In the genomic region with DNA sequence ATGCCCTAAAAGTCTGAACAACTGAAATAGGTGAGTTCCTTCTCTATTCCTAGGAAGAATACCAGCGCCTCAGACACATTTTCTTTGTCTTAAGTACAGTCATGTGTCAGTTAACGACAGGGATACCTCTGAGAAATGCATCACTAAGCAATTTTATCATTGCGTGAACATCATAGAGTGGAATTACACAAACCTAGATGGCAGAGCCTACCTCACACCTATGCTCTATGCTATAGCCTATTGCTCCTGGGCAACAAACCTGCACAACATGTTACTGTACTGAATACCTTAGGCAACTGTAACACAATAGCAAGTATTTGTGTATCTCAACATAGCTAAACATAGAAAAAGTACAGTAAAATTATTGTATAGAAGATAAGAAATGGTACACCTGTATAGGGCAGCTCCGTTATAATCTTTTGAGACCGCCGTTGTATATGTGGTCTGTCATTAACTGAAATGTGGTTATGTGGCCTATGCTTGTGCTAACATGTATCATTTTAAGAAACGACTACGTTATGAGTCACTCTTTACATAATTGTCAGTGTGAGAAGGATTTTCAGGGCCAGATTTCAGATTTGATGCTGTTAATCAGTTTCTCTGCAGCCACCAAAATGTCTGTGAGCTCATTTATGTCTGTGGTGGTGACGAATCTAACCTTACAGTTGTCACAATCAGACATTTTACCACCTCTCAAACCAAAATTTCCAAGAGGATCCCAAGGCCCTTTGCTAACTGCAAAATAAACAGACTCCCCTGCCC, we compare ENCODE assay signal across 13 cellular contexts.
DNase-seq lines count a peak whose midpoint lies in the region; ATAC-seq, FAIRE-seq and TF ChIP-seq lines count a peak whose summit lies in the region.
"Had no signal": no experiment of that assay in that cellular context is flagged by ENCODE, and none has a peak within 500 bp of the region (broad histone marks: within the 10 kb centered on the region; RNA-seq: fewer than 3 reads in every experiment).

No MANE protein-coding gene starts in this region.

- no peak for TF ChIP-seq EP300 in stomach (IDR thresholded peaks at IDR 0.05)

- WGBS in stomach, 5 donors: 65 to 70% (median 68%) methylated on average over 9 of the region's 9 CpGs

- no peak overlapping the region for H3K4me3 ChIP-seq in keratinocyte (ENCODE audit: control insufficient read depth in 2 of 3, extremely low read depth in 1 of 3, insufficient read depth in 2 of 3, low read depth in 1 of 3, low read length in 3 of 3)
- H3K4me3 ChIP-seq in stomach: no peak overlapping the region
- H3K4me3 ChIP-seq: skin epidermis had no signal

- H3K9me1 ChIP-seq in keratinocyte (ENCODE audit: control insufficient read depth, extremely low read depth, insufficient read depth, low read length): no peaks in the 10 kb centered on the region

- H3K27ac ChIP-seq in RWPE1 (peak overlapping the region; percentile 49; the same call in 1 of the 2 replicates), keratinocyte (ENCODE audit: control insufficient read depth, insufficient read depth, low read length) (no peak overlapping the region), stomach (no peak overlapping the region)

- peak; percentile 94 for FAIRE-seq in keratinocyte (lab: Jason Lieb, UNC)
- FAIRE-seq: A204.1 had no signal

- H3K9me3 ChIP-seq in keratinocyte (ENCODE audit: control insufficient read depth, low read depth, low read length) (no peaks in the 10 kb centered on the region), stomach (no peaks in the 10 kb centered on the region)

- no peak overlapping the region for H3K9ac ChIP-seq in keratinocyte (ENCODE audit: control insufficient read depth, extremely low read depth, insufficient read depth, low read length)

- POLR2A ChIA-PET in RWPE1 (lab: Yijun Ruan, JAX; ENCODE audit: low non-redundant PET): interaction anchor here (0.6 kb wide), 1 partner anchor 1275 kb away, joined by 3 read pairs; no protein-coding TSS in a partner anchor

- peaks cover 15% of the 10 kb centered on the region for H3K4me1 ChIP-seq in keratinocyte (ENCODE audit: control insufficient read depth, extremely low read depth, insufficient read depth, low read length)
- no peaks in the 10 kb centered on the region for H3K4me1 ChIP-seq in stomach

- H3K36me3 ChIP-seq in keratinocyte (ENCODE audit: control insufficient read depth in 2 of 2, extremely low read depth in 1 of 2, insufficient read depth in 2 of 2, low read length in 2 of 2) (no peaks in the 10 kb centered on the region), stomach (no peaks in the 10 kb centered on the region)

- ATAC-seq in HG02885 (IDR thresholded peaks at IDR 0.05; ENCODE audit: poor library complexity, unreplicated experiment) (peak; percentile 87), GM21360 (IDR thresholded peaks at IDR 0.05; ENCODE audit: unreplicated experiment) (no peak)

- intact Hi-C loops in stomach (cut with DNase I; ENCODE audit: low total_unique reads): no loop called here

- CTCF ChIA-PET in RWPE1 (lab: Yijun Ruan, JAX): interaction anchor here (1.2 to 2.1 kb wide), 3 partner anchors 11 to 66 kb away, joined by 3 to 6 read pairs (median 4); partner anchors contain the start of gene STK17A

- H2AFZ ChIP-seq in keratinocyte (ENCODE audit: control insufficient read depth, low read length): no peak overlapping the region

- H4K20me1 ChIP-seq in keratinocyte (ENCODE audit: control insufficient read depth, extremely low read depth, insufficient read depth, low read length): no peaks in the 10 kb centered on the region

- no peaks in the 10 kb centered on the region for H3K79me2 ChIP-seq in keratinocyte (ENCODE audit: control insufficient read depth, insufficient read depth, low read length)

- TF ChIP-seq POLR2A in stomach (IDR thresholded peaks at IDR 0.05): no peak

- DNase-seq in SIG-M5 treated with dmso at 0.1 percent for 504 hours (lab: John Stamatoyannopoulos, UW; ENCODE audit: unreplicated experiment) (peak; percentile 24), SIG-M5 (lab: John Stamatoyannopoulos, UW) (no peak), RWPE1 (ENCODE audit: low spot score) (peak; percentile 80), keratinocyte (ENCODE audit: low read depth, low spot score) (peak; percentile 83), NCI-H748 (lab: John Stamatoyannopoulos, UW; ENCODE audit: unreplicated experiment) (no peak), stomach (no peak)
- DNase-seq: cortex of kidney, GF-D8, NCI-H2171 treated with DMSO at 0.1 percent for 48 hours had no signal

- dilution Hi-C loops in keratinocyte (cut with MboI; ENCODE audit: extremely low pct_ligation_motif_present, low sequenced_read_pairs): no loop called here

- H3K4me2 ChIP-seq in keratinocyte (ENCODE audit: control insufficient read depth, extremely low read depth, insufficient read depth, low read depth, low read length): peak overlapping the region; percentile 46

- H3K27me3 ChIP-seq in keratinocyte (ENCODE audit: control insufficient read depth, extremely low read depth, insufficient read depth, low read length) (peaks cover 4% of the 10 kb centered on the region), stomach (no peaks in the 10 kb centered on the region)

- TF ChIP-seq CTCF in RWPE1 (conservative IDR thresholded peaks at IDR 0.05; ENCODE audit: low read depth): no peak
- TF ChIP-seq CTCF in keratinocyte (optimal IDR thresholded peaks at IDR 0.05 in 1 of 3, IDR thresholded peaks at IDR 0.05 in 1 of 3, conservative IDR thresholded peaks at IDR 0.05 in 1 of 3; ENCODE audit: extremely low read depth in 1 of 3, insufficient read depth in 2 of 3, low read length in 3 of 3): no peak
- no peak for TF ChIP-seq CTCF in stomach (IDR thresholded peaks at IDR 0.05)

Comparison
In these comparisons a context has a peak if more than half of its experiments do, and no peak if none do; other contexts are left out.
1. DNase-seq: peak in SIG-M5 treated with dmso at 0.1 percent for 504 hours (single experiment), RWPE1 (single experiment) and keratinocyte (single experiment); none in SIG-M5 (single experiment), NCI-H748 (single experiment) and stomach (single experiment).